In the genomic region with DNA sequence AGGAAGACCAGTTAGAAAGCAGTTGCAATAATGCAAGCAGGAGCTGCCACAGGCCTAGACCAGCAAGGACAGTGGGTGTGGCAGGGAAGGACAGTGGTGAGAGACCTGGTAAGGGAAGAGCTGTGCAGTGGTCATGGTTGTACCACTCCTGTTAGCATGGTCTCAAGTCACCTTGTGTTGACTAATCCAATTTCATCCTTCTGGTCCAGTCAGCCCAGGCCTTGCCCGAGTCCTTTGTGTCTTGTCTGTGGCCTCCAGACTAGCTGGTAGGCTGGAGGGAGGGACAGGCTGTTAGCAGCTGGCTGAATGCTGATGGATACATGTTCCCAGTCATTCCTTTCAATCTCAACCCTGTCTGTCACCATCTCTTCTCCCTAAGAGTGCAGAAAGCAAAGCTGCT, we compare ENCODE assay signal across 28 cellular contexts.
"Had no signal": no experiment of that assay in that cellular context is flagged by ENCODE, and none has a peak within 500 bp of the region (broad histone marks: within the 10 kb centered on the region; RNA-seq: fewer than 3 reads in every experiment).

No MANE protein-coding gene starts in this region.

- H3K36me3 ChIP-seq: ascending aorta, SJCRH30, WERI-Rb-1 had no signal

- H3K27ac Mint-ChIP-seq: activated CD8-positive, alpha-beta T cell treated with anti-CD3 and anti-CD28 coated beads for 36 hours; activated naive CD4-positive, alpha-beta T cell treated with anti-CD3 and anti-CD28 coated beads, Interleukin-2, amount 50 U/mL, for 24 hours; activated naive CD8-positive, alpha-beta T cell treated with anti-CD3 and anti-CD28 coated beads, Interleukin-2, amount 10 ng/mL, durations not matched to agents 7 days and 5 days; activated T-helper 2 cell treated with anti-CD3 and anti-CD28 coated beads, Interferon-gamma antibody, Interleukin-2, Interleukin-4, amounts not matched to agents 10 μg/mL and 5 μg/mL and 100 μg/mL, durations not matched to agents 14 hours and 24 hours and 36 hours had no signal

- H3K4me1 ChIP-seq: ascending aorta, SJCRH30 had no signal

- H3K36me3 Mint-ChIP-seq: activated naive CD8-positive, alpha-beta T cell treated with anti-CD3 and anti-CD28 coated beads, Interleukin-2, amount 10 ng/mL, durations not matched to agents 7 days and 5 days had no signal

- ATAC-seq: activated CD8-positive, alpha-beta T cell treated with anti-CD3 and anti-CD28 coated beads for 36 hours; Panc1 had no signal

- H3K4me1 Mint-ChIP-seq: activated naive CD4-positive, alpha-beta T cell treated with anti-CD3 and anti-CD28 coated beads, Interleukin-2, amount 50 U/mL, for 24 hours; activated naive CD8-positive, alpha-beta T cell treated with anti-CD3 and anti-CD28 coated beads, Interleukin-2, amount 10 ng/mL, durations not matched to agents 7 days and 5 days had no signal

- H3K4me3 ChIP-seq: ascending aorta, SJCRH30, SK-N-MC had no signal

- H3K4me2 ChIP-seq: KMS-11 had no signal

- H3K4me3 Mint-ChIP-seq: activated CD8-positive, alpha-beta T cell treated with anti-CD3 and anti-CD28 coated beads for 36 hours; activated naive CD4-positive, alpha-beta T cell treated with anti-CD3 and anti-CD28 coated beads, Interleukin-2, amount 50 U/mL, for 24 hours; activated naive CD8-positive, alpha-beta T cell treated with anti-CD3 and anti-CD28 coated beads, Interleukin-2, amount 10 ng/mL, durations not matched to agents 7 days and 5 days had no signal

- H3K27me3 ChIP-seq: ascending aorta had no signal

- H3K9ac ChIP-seq: KMS-11 had no signal

- H3K27ac ChIP-seq: ascending aorta, KMS-11, SJCRH30, SK-N-MC, WERI-Rb-1 had no signal

- DNase-seq: activated CD4-positive, alpha-beta T cell treated with anti-CD3 and anti-CD28 coated beads for 1 hour; activated CD4-positive, alpha-beta T cell treated with anti-CD3 and anti-CD28 coated beads for 48 hours; activated CD4-positive, CD25-positive, alpha-beta regulatory T cell; activated CD8-positive, alpha-beta T cell treated with anti-CD3 and anti-CD28 coated beads for 36 hours; activated gamma-delta T cell; activated naive CD4-positive, alpha-beta T cell treated with Interleukin-2 at 50 U/mL for 16 hours; activated naive CD8-positive, alpha-beta T cell treated with anti-CD3 and anti-CD28 coated beads, Interleukin-2, amount 10 ng/mL, durations not matched to agents 7 days and 5 days; activated T-cell treated with anti-CD3 and anti-CD28 coated beads, Interleukin-2, amount 50 U/mL, for 1 hour; amygdala; caudate nucleus; MM.1S; MV-4-11; NCI-H1092; NCI-H1436 treated with DMSO at 0.1 percent for 48 hours; NCI-H1694 treated with DMSO at 0.1 percent for 48 hours; NCI-H2029; NCI-H345; NCI-H524 treated with DMSO at 0.1 percent for 48 hours; SHP77; SJCRH30; T1000; WERI-Rb-1 had no signal
